ENCODE assay signal across 22 cellular contexts in the genomic region with DNA sequence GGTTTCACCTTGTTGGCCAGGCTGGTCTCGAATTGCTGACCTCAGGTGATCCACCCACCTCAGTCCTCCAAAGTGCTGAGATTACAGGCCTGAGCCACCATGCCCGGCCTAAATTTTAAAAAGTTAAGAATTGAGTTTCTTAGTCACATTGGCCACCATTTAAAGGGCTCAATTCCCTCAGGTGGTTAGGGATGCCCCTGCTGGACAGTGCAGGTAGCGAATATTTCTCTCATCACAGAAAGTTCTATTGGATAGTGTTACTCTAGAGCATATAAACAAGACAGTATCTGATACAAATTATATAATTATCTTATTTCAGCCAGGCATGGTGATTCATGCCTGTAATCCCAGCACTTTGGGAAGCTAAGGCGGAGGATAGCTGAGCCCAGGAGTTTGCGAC.
DNase-seq lines count a peak whose midpoint lies in the region; ATAC-seq, FAIRE-seq and TF ChIP-seq lines count a peak whose summit lies in the region.
"Had no signal": no experiment of that assay in that cellular context is flagged by ENCODE, and none has a peak within 500 bp of the region (broad histone marks: within the 10 kb centered on the region; RNA-seq: fewer than 3 reads in every experiment).

No MANE protein-coding gene starts in this region.

- H3K27me3 ChIP-seq in left ventricle myocardium inferior (ENCODE audit: low read depth), result no peaks in the 10 kb centered on the region
- no peaks in the 10 kb centered on the region for H3K27me3 ChIP-seq in heart left ventricle
- no peaks in the 10 kb centered on the region for H3K27me3 ChIP-seq in Loucy (ENCODE audit: insufficient read depth, low read length, poor library complexity, severe bottlenecking)
- no peaks in the 10 kb centered on the region for H3K27me3 ChIP-seq in H1 (replicated peaks in 1 of 4; ENCODE audit: control insufficient read depth in 3 of 4, extremely low read depth in 1 of 4, insufficient read depth in 3 of 4, low read length in 3 of 4)
- H3K27me3 ChIP-seq: gastrocnemius medialis, transverse colon had no signal

- H3K23me2 ChIP-seq in H1 (ENCODE audit: low read depth, low read length), result no peaks in the 10 kb centered on the region

- H3K9me2 ChIP-seq in Loucy (replicated peaks; ENCODE audit: low read depth, low read length), result no peaks in the 10 kb centered on the region

- H3K27me3 Mint-ChIP-seq in activated CD4-positive, alpha-beta memory T cell treated with anti-CD3 and anti-CD28 coated beads for 36 hours, result peaks cover 3% of the 10 kb centered on the region
- H3K27me3 Mint-ChIP-seq: activated B cell treated with CpG ODN at 0.5 μM for 24 hours had no signal

- ATAC-seq in heart left ventricle (no peak), HG02884 (IDR thresholded peaks at IDR 0.05; ENCODE audit: unreplicated experiment) (no peak), HG03469 (IDR thresholded peaks at IDR 0.05; ENCODE audit: unreplicated experiment) (no peak), HG02981 (IDR thresholded peaks at IDR 0.05; ENCODE audit: unreplicated experiment) (no peak)
- ATAC-seq: CD8-positive, alpha-beta T cell; gastrocnemius medialis; T-cell had no signal

- TF ChIP-seq EP300 in H1 (IDR thresholded peaks at IDR 0.05; ENCODE audit: borderline replicate concordance in 1 of 2, low read depth in 2 of 2, low read length in 2 of 2), result no peak

- 83 to 93% (median 88%) methylated on average over 5 of the region's 5 CpGs for WGBS in heart left ventricle, 4 donors
- WGBS in H1 (ENCODE audit: extremely low coverage in 1 of 2, insufficient coverage in 1 of 2, insufficient read length in 1 of 2, insufficient replicate concordance in 2 of 2, low coverage in 1 of 2, low lambda C conversion rate in 2 of 2, missing lambda C conversion rate in 1 of 2), 2 experiments, result 72% methylated on average over 5 of the region's 5 CpGs; no CpG with 5 or more reads in 1 of the 2 experiments

- CTCF ChIA-PET in H1 (lab: Charles Lee; ENCODE audit: partially characterized antibody), result interaction anchor here (0.6 to 2.6 kb wide), 8 partner anchors 9 to 97 kb away, joined by 3 to 17 read pairs (median 4); no protein-coding TSS in a partner anchor
- CTCF ChIA-PET in activated CD4-positive, alpha-beta memory T cell treated with anti-CD3 and anti-CD28 coated beads for 36 hours (lab: Charles Lee), result interaction anchor here (0.6 kb wide), 1 partner anchor 293 kb away, joined by 3 read pairs; no protein-coding TSS in a partner anchor

- FAIRE-seq in H1 (lab: Jason Lieb, UNC), result no peak
- FAIRE-seq: colon, endothelial cell of umbilical vein, islet of Langerhans had no signal

- DNase-seq in left ventricle myocardium inferior, result no peak
- DNase-seq in heart left ventricle, result no peak
- DNase-seq in H1 (ENCODE audit: low read depth in 1 of 2, low spot score in 2 of 2), result no peak
- no peak for DNase-seq in activated CD4-positive, alpha-beta memory T cell treated with anti-CD3 and anti-CD28 coated beads for 36 hours
- DNase-seq: ACHN; activated B cell treated with CpG ODN at 0.5 μM for 24 hours; activated gamma-delta T cell treated with Interleukin-2 at 50 U/mL for 16 hours; aorta; CD8-positive, alpha-beta T cell; gastrocnemius medialis; NCI-H2081 treated with DMSO at 0.1 percent for 48 hours; nucleus accumbens; stimulated activated CD4-positive, alpha-beta T cell treated with anti-CD3 and anti-CD28 coated beads, Interleukin-4, amount 100 ng/mL, for 4 hours; T-cell; transverse colon had no signal

- H3K27ac ChIP-seq in left ventricle myocardium inferior (replicated peaks) (no peak overlapping the region), heart left ventricle (no peak overlapping the region), H1 (ENCODE audit: low read depth, low read length) (no peak overlapping the region)
- H3K27ac ChIP-seq: gastrocnemius medialis, transverse colon had no signal

- no peaks in the 10 kb centered on the region for H3K79me2 ChIP-seq in Loucy (ENCODE audit: insufficient read depth, low read length)
- no peaks in the 10 kb centered on the region for H3K79me2 ChIP-seq in H1 (ENCODE audit: control insufficient read depth in 1 of 2, insufficient read depth in 2 of 2, low read length in 2 of 2)

- H3K14ac ChIP-seq in H1 (ENCODE audit: insufficient read length), result no peak overlapping the region

- H4K20me1 ChIP-seq in Loucy (ENCODE audit: insufficient read depth, low read length, poor library complexity, severe bottlenecking) (no peaks in the 10 kb centered on the region), H1 (replicated peaks in 1 of 2; ENCODE audit: control insufficient read depth in 1 of 2, insufficient read depth in 2 of 2, low read length in 2 of 2) (no peaks in the 10 kb centered on the region)

- no peak overlapping the region for H2BK20ac ChIP-seq in H1 (ENCODE audit: low read length)

- no peaks in the 10 kb centered on the region for H3F3A ChIP-seq in Loucy (ENCODE audit: low read depth)

- H3K9me3 ChIP-seq in left ventricle myocardium inferior (replicated peaks) (peaks cover 5% of the 10 kb centered on the region), heart left ventricle (peaks cover 0 to 8% (median 0%) of the 10 kb centered on the region in 12 donors), Loucy (ENCODE audit: insufficient read depth, low read depth, low read length) (no peaks in the 10 kb centered on the region), H1 (ENCODE audit: insufficient read depth in 2 of 2, low read depth in 1 of 2, low read length in 1 of 2) (peaks cover 0 to 2% of the 10 kb centered on the region in 2 experiments; a peak in 1 of 4 replicates)
- H3K9me3 ChIP-seq: gastrocnemius medialis had no signal

- H3K4me3 Mint-ChIP-seq in activated CD4-positive, alpha-beta memory T cell treated with anti-CD3 and anti-CD28 coated beads for 36 hours, result no peak overlapping the region
- H3K4me3 Mint-ChIP-seq: activated B cell treated with CpG ODN at 0.5 μM for 24 hours; CD8-positive, alpha-beta T cell; T-cell had no signal

- H3K36me3 ChIP-seq in left ventricle myocardium inferior (peaks cover 29% of the 10 kb centered on the region), heart left ventricle (peaks cover 0 to 77% (median 9%) of the 10 kb centered on the region in 9 donors), Loucy (ENCODE audit: insufficient read depth, low read length) (no peaks in the 10 kb centered on the region), H1 (ENCODE audit: control insufficient read depth in 2 of 4, insufficient read depth in 4 of 4, low read length in 3 of 4) (no peaks in the 10 kb centered on the region)
- H3K36me3 ChIP-seq: gastrocnemius medialis, transverse colon had no signal

- H3K23ac ChIP-seq in H1 (ENCODE audit: insufficient read length), result no peak overlapping the region

- TF ChIP-seq CTCF in left ventricle myocardium inferior (IDR thresholded peaks at IDR 0.05; ENCODE audit: borderline replicate concordance), result peak; percentile 29
- TF ChIP-seq CTCF in heart left ventricle (IDR thresholded peaks at IDR 0.05), result peak in 4 of 12 donors; percentile 9 to 24 (median 12)
- 0 out of 2 replicates have a peak, but pooled peaks have one; percentile 19 for TF ChIP-seq CTCF in Loucy (conservative IDR thresholded peaks at IDR 0.05; ENCODE audit: low read length)
- TF ChIP-seq CTCF in H1 (IDR thresholded peaks at IDR 0.05; ENCODE audit: control extremely low read depth in 1 of 3, insufficient read depth in 1 of 3, low read depth in 1 of 3, low read length in 3 of 3), result peak in 1 of 3 experiments; percentile 38; a peak in 2 of 4 replicates

- H2BK12ac ChIP-seq in H1 (ENCODE audit: low read depth, low read length), result no peak overlapping the region

- no peak overlapping the region for H4K5ac ChIP-seq in H1 (ENCODE audit: insufficient read length, low read depth, low read length)

- H4K8ac ChIP-seq in H1 (ENCODE audit: extremely low read depth, insufficient read depth, low read length), result no peak overlapping the region

- no peak for TF ChIP-seq POLR2A in heart left ventricle (IDR thresholded peaks at IDR 0.05)
- no peak for TF ChIP-seq POLR2A in H1 (IDR thresholded peaks at IDR 0.05; ENCODE audit: control extremely low read depth in 1 of 2, low read depth in 2 of 2, low read length in 2 of 2)

- no peak overlapping the region for H4K91ac ChIP-seq in H1 (replicated peaks; ENCODE audit: insufficient read length, low read length)

- no peak overlapping the region for H2AFZ ChIP-seq in Loucy (ENCODE audit: low read length)
- no peak overlapping the region for H2AFZ ChIP-seq in H1 (ENCODE audit: low read length)

- H3K4me3 ChIP-seq in left ventricle myocardium inferior, result no peak overlapping the region
- no peak overlapping the region for H3K4me3 ChIP-seq in heart left ventricle
- H3K4me3 ChIP-seq in Loucy (ENCODE audit: low read length, poor library complexity, severe bottlenecking), result no peak overlapping the region
- H3K4me3 ChIP-seq in H1 (ENCODE audit: extremely low read depth in 1 of 4, insufficient read depth in 2 of 4, low read depth in 3 of 4, low read length in 4 of 4), result no peak overlapping the region
- H3K4me3 ChIP-seq: gastrocnemius medialis, transverse colon had no signal

- no peak overlapping the region for H3K9ac ChIP-seq in Loucy (ENCODE audit: low read depth, low read length, poor library complexity, severe bottlenecking)
- H3K9ac ChIP-seq in H1 (replicated peaks in 1 of 4; ENCODE audit: extremely low read depth in 1 of 4, low read depth in 3 of 4, low read length in 3 of 4), result no peak overlapping the region

- no peaks in the 10 kb centered on the region for H3K79me1 ChIP-seq in H1 (ENCODE audit: low read depth, low read length)

- no peaks in the 10 kb centered on the region for H3K4me1 Mint-ChIP-seq in activated CD4-positive, alpha-beta memory T cell treated with anti-CD3 and anti-CD28 coated beads for 36 hours (ENCODE audit: low read depth)
- H3K4me1 Mint-ChIP-seq: activated B cell treated with CpG ODN at 0.5 μM for 24 hours, T-cell had no signal

- H2AK5ac ChIP-seq in H1 (ENCODE audit: low read depth, low read length), result no peak overlapping the region

- H3K18ac ChIP-seq in H1 (ENCODE audit: extremely low read depth, low read length), result no peak overlapping the region

- POLR2A ChIA-PET in H1 (lab: Charles Lee; ENCODE audit: partially characterized antibody), result no interaction called here
- POLR2A ChIA-PET in activated CD4-positive, alpha-beta memory T cell treated with anti-CD3 and anti-CD28 coated beads for 36 hours (lab: Charles Lee), result no interaction called here

- no peak overlapping the region for H3K56ac ChIP-seq in H1 (replicated peaks; ENCODE audit: insufficient read length, low read depth, low read length)

- H2BK5ac ChIP-seq in H1 (ENCODE audit: low read depth, low read length), result no peak overlapping the region

- peak; percentile 14 to 25; a peak in 2 of 4 replicates for TF ChIP-seq RAD21 in H1 (IDR thresholded peaks at IDR 0.05 in 1 of 2, conservative IDR thresholded peaks at IDR 0.05 in 1 of 2; ENCODE audit: low read depth in 2 of 2, low read length in 2 of 2)

- no peaks in the 10 kb centered on the region for H3K36me3 Mint-ChIP-seq in activated CD4-positive, alpha-beta memory T cell treated with anti-CD3 and anti-CD28 coated beads for 36 hours
- H3K36me3 Mint-ChIP-seq: CD8-positive, alpha-beta T cell; T-cell had no signal

- H3K9me3 Mint-ChIP-seq in activated CD4-positive, alpha-beta memory T cell treated with anti-CD3 and anti-CD28 coated beads for 36 hours, result peaks cover 3% of the 10 kb centered on the region

- no peak overlapping the region for H3K4me2 ChIP-seq in Loucy (ENCODE audit: low read depth, low read length, poor library complexity, severe bottlenecking)
- no peak overlapping the region for H3K4me2 ChIP-seq in H1 (ENCODE audit: insufficient read depth in 1 of 2, low read depth in 2 of 2, low read length in 2 of 2)

- H2BK15ac ChIP-seq in H1 (ENCODE audit: low read length), result no peak overlapping the region

- H3K4me1 ChIP-seq in left ventricle myocardium inferior, result peaks cover 16% of the 10 kb centered on the region
- peaks cover 0 to 7% (median 0%) of the 10 kb centered on the region in 12 donors for H3K4me1 ChIP-seq in heart left ventricle
- no peaks in the 10 kb centered on the region for H3K4me1 ChIP-seq in Loucy (ENCODE audit: insufficient read depth, low read length, poor library complexity, severe bottlenecking)
- no peaks in the 10 kb centered on the region for H3K4me1 ChIP-seq in H1 (replicated peaks in 1 of 4; ENCODE audit: control insufficient read depth in 3 of 4, insufficient read depth in 4 of 4, low read length in 3 of 4)
- H3K4me1 ChIP-seq: gastrocnemius medialis, transverse colon had no signal

- H2BK120ac ChIP-seq in H1 (replicated peaks; ENCODE audit: low read depth, low read length), result no peak overlapping the region

- intact Hi-C loops in left ventricle myocardium inferior (cut with micrococcal nuclease) (no loop called here), heart left ventricle (cut with DNase I) (no loop called here)
- intact Hi-C loops in activated CD4-positive, alpha-beta memory T cell treated with anti-CD3 and anti-CD28 coated beads for 36 hours (cut with micrococcal nuclease), result no loop called here

- no peak overlapping the region for H3K27ac Mint-ChIP-seq in activated CD4-positive, alpha-beta memory T cell treated with anti-CD3 and anti-CD28 coated beads for 36 hours
- H3K27ac Mint-ChIP-seq: activated B cell treated with CpG ODN at 0.5 μM for 24 hours; CD8-positive, alpha-beta T cell; T-cell had no signal

- no peak overlapping the region for H3K4ac ChIP-seq in H1 (replicated peaks; ENCODE audit: insufficient read length, low read depth, low read length)
